8 cellular contexts compared by ENCODE assay signal in the genomic region with DNA sequence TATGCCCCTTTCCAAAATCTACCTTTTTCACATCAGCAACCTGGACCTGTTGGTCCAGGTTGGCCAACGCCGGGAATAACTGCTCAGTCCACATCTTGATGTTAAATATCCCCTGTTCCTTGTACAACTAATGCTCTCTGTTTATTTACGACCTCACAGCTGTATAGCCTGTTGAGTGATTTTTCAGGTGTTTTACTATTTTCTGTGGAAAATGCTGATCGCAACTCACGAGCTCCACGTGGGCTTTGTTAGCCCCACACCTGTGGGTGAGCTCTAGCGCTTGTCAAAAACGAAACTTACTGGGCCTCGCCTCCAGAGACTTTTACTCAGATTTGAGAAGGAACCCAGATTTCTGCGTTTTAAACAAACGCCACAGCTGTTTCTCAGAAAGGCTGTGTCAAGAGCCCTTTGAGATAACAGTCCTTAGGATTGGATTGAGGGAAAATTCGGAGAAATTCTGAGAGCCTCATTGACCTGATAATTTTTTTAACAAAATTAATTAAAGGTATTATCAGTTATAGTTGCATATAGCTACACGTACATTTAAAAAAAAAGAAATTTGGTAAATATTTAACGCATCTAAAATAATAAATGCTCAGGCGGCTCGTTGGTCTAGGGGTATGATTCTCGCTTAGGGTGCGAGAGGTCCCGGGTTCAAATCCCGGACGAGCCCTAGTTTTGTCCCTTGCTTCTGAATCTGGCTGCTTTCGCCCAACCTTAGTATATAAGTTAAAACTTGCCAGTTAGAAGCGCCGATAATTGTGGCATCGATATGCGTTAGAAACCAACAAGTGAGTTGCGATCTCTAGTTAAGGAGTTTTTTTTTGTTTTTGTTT. TPM values are rescaled to one million over a fixed set of nuclear protein-coding genes. Genes with fewer than 3 reads are reported as not detected.
DNase-seq lines count a peak whose midpoint lies in the region; ATAC-seq and TF ChIP-seq lines count a peak whose summit lies in the region.

No MANE protein-coding gene starts in this region.

- intact Hi-C loops in Right ventricle myocardium inferior (cut with DNase I) (loop anchor here (1.0 kb wide), 1 partner anchor 13 kb away; no protein-coding TSS in a partner anchor), cardiac septum (cut with DNase I) (loop anchor here (2.0 kb wide), 1 partner anchor 18 kb away; no protein-coding TSS in a partner anchor)

- H3K4me1 ChIP-seq in ectodermal cell (ENCODE audit: control insufficient read depth, insufficient read depth, low read length), result no peaks in the 10 kb centered on the region
- peaks cover 32% of the 10 kb centered on the region for H3K4me1 ChIP-seq in suprapubic skin

- no peak overlapping the region for H3K4me3 Mint-ChIP-seq in mesothelial cell of epicardium

- TF ChIP-seq CTCF in mesothelial cell of epicardium (IDR thresholded peaks at IDR 0.05; ENCODE audit: unreplicated experiment) (no peak), suprapubic skin (IDR thresholded peaks at IDR 0.05) (no peak)

- peaks cover 17% of the 10 kb centered on the region for H3K4me1 Mint-ChIP-seq in mesothelial cell of epicardium

- peak overlapping the region; percentile 79 for H3K27ac Mint-ChIP-seq in mesothelial cell of epicardium

- no peak for TF ChIP-seq EP300 in suprapubic skin (IDR thresholded peaks at IDR 0.05)

- H3K27me3 Mint-ChIP-seq in mesothelial cell of epicardium (ENCODE audit: low read depth), result no peaks in the 10 kb centered on the region

- no peaks in the 10 kb centered on the region for H3K9me3 Mint-ChIP-seq in mesothelial cell of epicardium

- H3K27me3 ChIP-seq in ectodermal cell (ENCODE audit: control insufficient read depth, insufficient read depth, low read length, poor library complexity, severe bottlenecking), result no peaks in the 10 kb centered on the region
- H3K27me3 ChIP-seq in suprapubic skin, result no peaks in the 10 kb centered on the region

- H3K9me3 ChIP-seq in ectodermal cell (ENCODE audit: control insufficient read depth, low read length), result no peaks in the 10 kb centered on the region
- no peaks in the 10 kb centered on the region for H3K9me3 ChIP-seq in suprapubic skin

- H3K4me3 ChIP-seq in ectodermal cell (ENCODE audit: insufficient read depth, low read depth, low read length), result peak overlapping the region; percentile 80
- peak overlapping the region; percentile 41 for H3K4me3 ChIP-seq in suprapubic skin

- H3K27ac ChIP-seq in ectodermal cell (ENCODE audit: insufficient read depth, low read depth, low read length, poor library complexity, severe bottlenecking), result no peak overlapping the region
- peak overlapping the region; percentile 21 for H3K27ac ChIP-seq in suprapubic skin

- ATAC-seq in Right ventricle myocardium inferior (peak; percentile 24), HG03108 (IDR thresholded peaks at IDR 0.05; ENCODE audit: unreplicated experiment) (no peak)

- H3K36me3 ChIP-seq in ectodermal cell (ENCODE audit: control insufficient read depth, insufficient read depth, low read length), result no peaks in the 10 kb centered on the region
- no peaks in the 10 kb centered on the region for H3K36me3 ChIP-seq in suprapubic skin

- no peak for TF ChIP-seq POLR2A in suprapubic skin (IDR thresholded peaks at IDR 0.05)

- no peak for DNase-seq in Right ventricle myocardium inferior (ENCODE audit: missing footprints)
- no peak for DNase-seq in cardiac septum (ENCODE audit: low spot score)
- DNase-seq in NCI-H2081 treated with DMSO at 0.1 percent for 48 hours (lab: John Stamatoyannopoulos, UW), result peak; percentile 19
- peak; percentile 54 to 64 for DNase-seq in activated CD4-positive, alpha-beta T cell treated with anti-CD3 and anti-CD28 coated beads for 4 hours
- peak in 1 of 2 experiments; percentile 61 for DNase-seq in mesothelial cell of epicardium (ENCODE audit: low spot score in 2 of 2, unreplicated experiment in 2 of 2)
- no peak for DNase-seq in suprapubic skin (ENCODE audit: low spot score in 2 of 2)

- WGBS in ectodermal cell, 2 experiments, result 2% methylated on average over 25 to 26 of the region's 27 CpGs
- WGBS in suprapubic skin, result 15% methylated on average over 27 of the region's 27 CpGs

- H3K36me3 Mint-ChIP-seq in mesothelial cell of epicardium, result no peaks in the 10 kb centered on the region

RNA-seq across cellular contexts. Expression of gene HMGN4, which starts 16.7 kb away (rescaled TPM):
- total RNA-seq in Right ventricle myocardium inferior (29.0 TPM), cardiac septum (34.7 TPM), mesothelial cell of epicardium (49.4 to 60.5 TPM (median 54.1 TPM) in 3 replicates), suprapubic skin (10 to 100 TPM; 25.2 to 48.5 (median 34.5) TPM)
- polyA plus RNA-seq in ectodermal cell (2013, experiment 1 of 4), result 76.9 TPM
- 71.1 TPM for polyA plus RNA-seq in ectodermal cell (2013, experiment 2 of 4)
- polyA plus RNA-seq in ectodermal cell (2013, experiment 3 of 4), result 73.8 TPM
- 79.7 TPM for polyA plus RNA-seq in ectodermal cell (2013, experiment 4 of 4)

RNA-seq across cellular contexts. Expression of gene ABT1, which starts 41.9 kb away (rescaled TPM):
- total RNA-seq in Right ventricle myocardium inferior (7.6 TPM), cardiac septum (7.4 TPM), mesothelial cell of epicardium (21.8 to 22.6 TPM (median 21.9 TPM) in 3 replicates), suprapubic skin (10 to 100 TPM; 17.4 to 30.0 (median 21.1) TPM)
- polyA plus RNA-seq in ectodermal cell (2013, experiment 1 of 4), result 17.3 TPM
- 18.4 TPM for polyA plus RNA-seq in ectodermal cell (2013, experiment 2 of 4)
- 15.8 TPM for polyA plus RNA-seq in ectodermal cell (2013, experiment 3 of 4)
- 17.1 TPM for polyA plus RNA-seq in ectodermal cell (2013, experiment 4 of 4)

RNA-seq across cellular contexts. Expression of gene BTN1A1, which starts 54.8 kb away (rescaled TPM):
- total RNA-seq in Right ventricle myocardium inferior (not detected), cardiac septum (not detected), mesothelial cell of epicardium (0.09 to 0.11 TPM in 2 of 3 replicates, not detected in the other), suprapubic skin (not detected)
- polyA plus RNA-seq in ectodermal cell (2013, experiment 1 of 4), result not detected
- polyA plus RNA-seq in ectodermal cell (2013, experiment 2 of 4), result not detected
- polyA plus RNA-seq in ectodermal cell (2013, experiment 3 of 4), result not detected
- polyA plus RNA-seq in ectodermal cell (2013, experiment 4 of 4), result not detected

Comparison
In these comparisons a context has a peak if more than half of its experiments do, and no peak if none do; other contexts are left out.
1. DNase-seq: peak in NCI-H2081 treated with DMSO at 0.1 percent for 48 hours (single experiment) and activated CD4-positive, alpha-beta T cell treated with anti-CD3 and anti-CD28 coated beads for 4 hours (2 of 2); none in Right ventricle myocardium inferior (single experiment), cardiac septum (single experiment) and suprapubic skin (0 of 2).